ENCODE assay signal across 12 cellular contexts in the genomic region with DNA sequence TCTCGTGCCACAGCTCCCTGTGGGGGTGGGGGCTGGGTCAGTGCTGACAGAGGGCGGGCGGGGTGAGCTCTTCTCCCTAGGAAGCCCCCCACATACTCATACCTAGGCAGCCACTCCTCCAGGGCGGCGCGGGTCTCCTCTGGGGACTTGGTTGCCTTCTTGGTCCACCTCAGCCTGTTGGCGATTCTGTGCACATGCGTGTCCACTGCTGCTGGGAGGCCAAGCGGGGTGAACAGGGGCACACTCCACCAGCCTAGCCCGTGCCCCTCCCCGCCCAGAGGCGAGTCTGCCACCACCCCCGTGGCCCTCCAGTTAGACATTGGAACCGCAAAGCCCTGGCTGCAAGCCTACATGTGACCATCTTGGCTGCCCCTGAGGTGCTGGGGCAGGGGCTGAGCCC. TPM values are rescaled to one million over a fixed set of nuclear protein-coding genes. Genes with fewer than 3 reads are reported as not detected.
DNase-seq lines count a peak whose midpoint lies in the region; ATAC-seq, FAIRE-seq and TF ChIP-seq lines count a peak whose summit lies in the region.
"Had no signal": no experiment of that assay in that cellular context is flagged by ENCODE, and none has a peak within 500 bp of the region (broad histone marks: within the 10 kb centered on the region; RNA-seq: fewer than 3 reads in every experiment).

No MANE protein-coding gene starts in this region.

- POLR2A ChIA-PET in PC-3 (lab: Charles Lee; ENCODE audit: unreplicated experiment): no interaction called here

- H3K9me2 ChIP-seq in PC-3 (replicated peaks; ENCODE audit: low read length): no peaks in the 10 kb centered on the region

- H3K36me3 ChIP-seq in PC-3 (ENCODE audit: low read depth, low read length): no peaks in the 10 kb centered on the region; the same call in 1 of the 2 replicates
- no peaks in the 10 kb centered on the region for H3K36me3 ChIP-seq in small intestine (ENCODE audit: control insufficient read depth in 2 of 2, insufficient read depth in 2 of 2, low read length in 2 of 2)

- peaks cover 71% of the 10 kb centered on the region for H3K4me1 ChIP-seq in PC-3 (ENCODE audit: insufficient read depth, low read length)
- H3K4me1 ChIP-seq in small intestine (ENCODE audit: control insufficient read depth in 2 of 2, insufficient read depth in 1 of 2, low read depth in 1 of 2, low read length in 1 of 2): no peaks in the 10 kb centered on the region

- no peak for FAIRE-seq in small intestine (lab: Jason Lieb, UNC)

- no peaks in the 10 kb centered on the region for H3F3A ChIP-seq in PC-3 (ENCODE audit: low read length, unreplicated experiment)

- CTCF ChIA-PET in PC-3 (lab: Charles Lee): interaction anchor here (1.0 kb wide), 1 partner anchor 17 kb away, joined by 20 read pairs; no protein-coding TSS in a partner anchor

- peaks cover 23% of the 10 kb centered on the region for H3K79me2 ChIP-seq in PC-3 (ENCODE audit: low read length)

- 67 to 78% (median 77%) methylated on average over 13 to 14 of the region's 14 CpGs for WGBS in small intestine, 3 donors

- intact Hi-C loops in PC-3 (cut with micrococcal nuclease): no loop called here
- intact Hi-C loops in left cardiac atrium (cut with DNase I): no loop called here

- no peaks in the 10 kb centered on the region for H3K9me3 ChIP-seq in PC-3 (ENCODE audit: low read length)
- no peaks in the 10 kb centered on the region for H3K9me3 ChIP-seq in small intestine (ENCODE audit: control insufficient read depth, low read depth)

- no peak for TF ChIP-seq CTCF in PC-3 (conservative IDR thresholded peaks at IDR 0.05; ENCODE audit: low read depth, low read length)

- H2AFZ ChIP-seq in PC-3 (ENCODE audit: low read length): no peak overlapping the region

- no peaks in the 10 kb centered on the region for H4K20me1 ChIP-seq in PC-3 (ENCODE audit: low read length)

- H3K27me3 ChIP-seq in PC-3 (ENCODE audit: low read length) (no peaks in the 10 kb centered on the region), small intestine (ENCODE audit: control insufficient read depth in 2 of 2, insufficient read depth in 2 of 2, low read length in 2 of 2) (no peaks in the 10 kb centered on the region)

- peak; percentile 4 for ATAC-seq in PC-3
- no peak for ATAC-seq in left cardiac atrium
- no peak for ATAC-seq in GM18498 (IDR thresholded peaks at IDR 0.05; ENCODE audit: unreplicated experiment)
- ATAC-seq: naive thymus-derived CD8-positive, alpha-beta T cell had no signal

- H3K4me2 ChIP-seq in PC-3 (ENCODE audit: low read length): peak overlapping the region; percentile 52

- H3K27ac ChIP-seq in PC-3 (ENCODE audit: low read length) (peak overlapping the region; percentile 100), small intestine (ENCODE audit: low read depth in 1 of 2, low read length in 1 of 2) (peak overlapping the region; percentile 45 to 91)

- H3K4me3 ChIP-seq in PC-3 (ENCODE audit: low read length) (no peak overlapping the region), small intestine (ENCODE audit: low read depth in 1 of 2, low read length in 2 of 2) (no peak overlapping the region)

- TSS peak; percentile 1 for BruUV-seq in PC-3 (replicated peaks; lab: Mats Ljungman, UMichigan)

- H3K9ac ChIP-seq in PC-3 (ENCODE audit: low read length): peak overlapping the region; percentile 89

- DNase-seq in PC-3: no peak
- DNase-seq in left cardiac atrium: peak; percentile 41
- no peak for DNase-seq in small intestine
- DNase-seq in NCI-H510A (lab: John Stamatoyannopoulos, UW): no peak
- DNase-seq in NOMO-1 (lab: John Stamatoyannopoulos, UW; ENCODE audit: unreplicated experiment in 2 of 2): no peak
- DNase-seq: activated CD4-positive, alpha-beta memory T cell treated with anti-CD3 and anti-CD28 coated beads, Interleukin-2, amount 10 ng/mL, durations not matched to agents 7 days and 5 days; CD8-positive, alpha-beta memory T cell; naive thymus-derived CD8-positive, alpha-beta T cell; NCI-H526; stimulated activated CD4-positive, alpha-beta T cell treated with anti-CD3 and anti-CD28 coated beads, Interleukin-2, amount 100 ng/mL, for 48 hours had no signal

RNA-seq across cellular contexts. Expression of a gene that starts 7.6 kb away (rescaled TPM):
- total RNA-seq in PC-3 (2014; rRNA removed) (87.1 and 90.1 TPM in 2 replicates), left cardiac atrium (10 to 100 TPM in 1 of 2 donors, 1 to 10 TPM in 1; 5.7 to 16.6 TPM)
- 10 to 100 TPM; 13.0 to 27.6 (median 22.2) TPM for polyA plus RNA-seq in small intestine

RNA-seq across cellular contexts. Expression of a gene that starts 7.8 kb away (rescaled TPM):
- total RNA-seq in PC-3 (2014; rRNA removed) (59.3 and 64.4 TPM in 2 replicates), left cardiac atrium (10 to 100 TPM; 54.3 to 73.4 TPM)
- 10 to 100 TPM; 35.1 to 73.1 (median 47.0) TPM for polyA plus RNA-seq in small intestine

RNA-seq across cellular contexts. Expression of a gene that starts 13.3 kb away (rescaled TPM):
- total RNA-seq in PC-3 (2014; rRNA removed): 145 and 160 TPM in 2 replicates
- 100 to 1,000 TPM; 164 to 242 TPM for total RNA-seq in left cardiac atrium
- polyA plus RNA-seq in small intestine: 10 to 100 TPM; 15.7 to 76.1 (median 54.3) TPM

RNA-seq across cellular contexts. Expression of a gene that starts 20.4 kb away (rescaled TPM):
- total RNA-seq in PC-3 (2014; rRNA removed) (3.8 and 5.6 TPM in 2 replicates), left cardiac atrium (under 1 TPM in 1 of 2 donors, not detected in 1; 0.84 TPM)
- under 1 TPM in 2 of 3 donors, not detected in 1; 0.48 to 0.81 TPM for polyA plus RNA-seq in small intestine
- total RNA-seq: naive thymus-derived CD8-positive, alpha-beta T cell; subcutaneous adipose tissue had no signal
- polyA plus RNA-seq: CD8-positive, alpha-beta memory T cell; naive thymus-derived CD8-positive, alpha-beta T cell had no signal

RNA-seq across cellular contexts. Expression of a gene that starts 30.4 kb away (rescaled TPM):
- total RNA-seq in PC-3 (2014; rRNA removed): 44.4 and 60.1 TPM in 2 replicates
- 10 to 100 TPM; 14.7 to 22.9 TPM for total RNA-seq in left cardiac atrium
- 10 to 100 TPM; 27.6 to 51.9 (median 31.8) TPM for polyA plus RNA-seq in small intestine
